8 cellular contexts compared by ENCODE assay signal in the genomic region with DNA sequence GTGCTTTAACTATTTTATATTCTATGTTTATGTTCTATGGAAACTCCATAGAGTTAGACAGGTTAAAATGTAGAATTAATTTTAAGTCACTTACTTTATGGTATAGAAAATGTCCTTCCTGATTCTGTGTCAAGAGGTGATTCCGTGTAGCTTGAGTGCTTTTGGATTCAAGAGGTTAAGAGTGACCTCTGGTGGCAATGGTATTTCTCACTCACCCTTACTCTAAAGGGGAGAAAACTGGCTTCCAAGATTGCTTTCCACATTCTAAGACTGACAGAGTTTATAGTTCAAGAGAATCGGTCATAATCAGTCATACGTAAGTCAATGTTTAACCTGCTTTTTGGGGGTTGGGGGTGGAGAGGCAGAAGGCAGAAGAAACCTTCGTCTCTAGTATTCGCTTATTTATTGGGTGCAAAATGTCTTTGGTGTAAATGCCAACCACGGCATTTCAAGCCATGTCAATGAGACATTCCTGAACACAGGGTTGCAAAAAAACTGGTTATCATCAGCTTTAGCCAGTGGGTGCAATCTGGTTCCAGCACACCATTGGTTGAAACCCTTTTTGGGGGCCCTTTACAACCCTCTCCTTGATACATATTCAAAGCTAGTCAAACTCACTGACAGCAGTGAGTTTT.
DNase-seq lines count a peak whose midpoint lies in the region; ATAC-seq, FAIRE-seq and TF ChIP-seq lines count a peak whose summit lies in the region.

No MANE protein-coding gene starts in this region.

- H3K27me3 ChIP-seq in esophagus squamous epithelium = no peaks in the 10 kb centered on the region
- H3K27me3 ChIP-seq in neuronal stem cell (ENCODE audit: control insufficient read depth in 3 of 3, insufficient read depth in 3 of 3, low read depth in 1 of 3, low read length in 3 of 3) = no peaks in the 10 kb centered on the region
- H3K27me3 ChIP-seq in MG63 = no peaks in the 10 kb centered on the region

- peak; percentile 38 for FAIRE-seq in HTR-8/SVneo (lab: Jason Lieb, UNC)
- FAIRE-seq in RCC 7860 (lab: Jason Lieb, UNC) = no peak

- H2BK12ac ChIP-seq in neuronal stem cell (ENCODE audit: low read length) = no peak overlapping the region

- no peak overlapping the region for H4K8ac ChIP-seq in neuronal stem cell (ENCODE audit: low read depth, low read length)

- peak in 5 of 6 experiments; percentile 25 to 52 (median 41) for TF ChIP-seq CTCF in esophagus squamous epithelium (IDR thresholded peaks at IDR 0.05)

- WGBS in esophagus squamous epithelium, 2 donors = 35% methylated on average over 6 of the region's 6 CpGs
- no CpG with 5 or more reads among the region's 6 CpGs for WGBS in neuronal stem cell (ENCODE audit: extremely low coverage in 2 of 2, insufficient read length in 2 of 2, insufficient replicate concordance in 1 of 2), 2 donors

- no peak overlapping the region for H2BK120ac ChIP-seq in neuronal stem cell (ENCODE audit: low read depth, low read length)

- no peak overlapping the region for H3K4ac ChIP-seq in neuronal stem cell (ENCODE audit: low read length)

- H3K14ac ChIP-seq in neuronal stem cell (ENCODE audit: low read length) = no peak overlapping the region

- peak; percentile 73 for ATAC-seq in GM19463 (IDR thresholded peaks at IDR 0.05; ENCODE audit: unreplicated experiment)

- H3K27ac ChIP-seq in esophagus squamous epithelium (no peak overlapping the region), neuronal stem cell (replicated peaks; ENCODE audit: low read length) (no peak overlapping the region)

- no peaks in the 10 kb centered on the region for H3K79me1 ChIP-seq in neuronal stem cell (ENCODE audit: low read depth, low read length)

- intact Hi-C loops in esophagus squamous epithelium (cut with DNase I) = loop anchor here (10.0 kb wide), 1 partner anchor 308 kb away; no protein-coding TSS in a partner anchor

- H2BK5ac ChIP-seq in neuronal stem cell (ENCODE audit: low read length) = no peak overlapping the region

- no peak overlapping the region for H3K23ac ChIP-seq in neuronal stem cell (ENCODE audit: low read depth, low read length, poor library complexity)

- DNase-seq in D341Med (ENCODE audit: low spot score) (peak; percentile 52), HTR-8/SVneo (ENCODE audit: insufficient read length, low spot score) (peak; percentile 52), RCC 7860 (ENCODE audit: low spot score) (peak; percentile 14), esophagus squamous epithelium (lab: John Stamatoyannopoulos, UW) (no peak), neuronal stem cell (ENCODE audit: low spot score) (peak; percentile 43), DMS79 (lab: John Stamatoyannopoulos, UW) (no peak), MG63 (no peak)

- no peak overlapping the region for H3K4me2 ChIP-seq in neuronal stem cell (ENCODE audit: insufficient read depth, low read length, poor library complexity, severe bottlenecking)

- H3K4me3 ChIP-seq in esophagus squamous epithelium = no peak overlapping the region
- H3K4me3 ChIP-seq in neuronal stem cell (ENCODE audit: low read length in 2 of 2) = no peak overlapping the region
- H3K4me3 ChIP-seq in MG63 = no peak overlapping the region

- peak overlapping the region; percentile 18 for H2AFZ ChIP-seq in neuronal stem cell (ENCODE audit: low read length)

- TF ChIP-seq POLR2A in esophagus squamous epithelium (IDR thresholded peaks at IDR 0.05) = no peak

- no peak overlapping the region for H2BK15ac ChIP-seq in neuronal stem cell (ENCODE audit: low read length)

- H3K36me3 ChIP-seq in esophagus squamous epithelium (no peaks in the 10 kb centered on the region), neuronal stem cell (replicated peaks in 1 of 2; ENCODE audit: control insufficient read depth in 2 of 2, insufficient read depth in 2 of 2, low read length in 2 of 2) (no peaks in the 10 kb centered on the region), MG63 (no peaks in the 10 kb centered on the region)

- no peak overlapping the region for H3K18ac ChIP-seq in neuronal stem cell (ENCODE audit: low read length)

- no peak overlapping the region for H2AK5ac ChIP-seq in neuronal stem cell (ENCODE audit: low read depth, low read length)

- H4K91ac ChIP-seq in neuronal stem cell (ENCODE audit: low read depth, low read length, poor library complexity) = no peak overlapping the region

- H3K4me1 ChIP-seq in esophagus squamous epithelium (no peaks in the 10 kb centered on the region), neuronal stem cell (ENCODE audit: control insufficient read depth in 2 of 2, insufficient read depth in 1 of 2, low read depth in 1 of 2, low read length in 2 of 2) (no peaks in the 10 kb centered on the region)

- H3K9me3 ChIP-seq in esophagus squamous epithelium (no peaks in the 10 kb centered on the region), neuronal stem cell (replicated peaks in 1 of 2; ENCODE audit: control insufficient read depth in 2 of 2, insufficient read depth in 1 of 2, low read depth in 1 of 2, low read length in 2 of 2) (no peaks in the 10 kb centered on the region), MG63 (no peaks in the 10 kb centered on the region)

- H3K9ac ChIP-seq in neuronal stem cell (ENCODE audit: low read depth, low read length, poor library complexity) = no peak overlapping the region

Comparison
In these comparisons a context has a peak if more than half of its experiments do, and no peak if none do; other contexts are left out.
1. DNase-seq: peak in D341Med (single experiment), HTR-8/SVneo (single experiment), RCC 7860 (single experiment) and neuronal stem cell (single experiment); none in esophagus squamous epithelium (single experiment), DMS79 (single experiment) and MG63 (single experiment).